14 cellular contexts compared by ENCODE assay signal in the genomic region with DNA sequence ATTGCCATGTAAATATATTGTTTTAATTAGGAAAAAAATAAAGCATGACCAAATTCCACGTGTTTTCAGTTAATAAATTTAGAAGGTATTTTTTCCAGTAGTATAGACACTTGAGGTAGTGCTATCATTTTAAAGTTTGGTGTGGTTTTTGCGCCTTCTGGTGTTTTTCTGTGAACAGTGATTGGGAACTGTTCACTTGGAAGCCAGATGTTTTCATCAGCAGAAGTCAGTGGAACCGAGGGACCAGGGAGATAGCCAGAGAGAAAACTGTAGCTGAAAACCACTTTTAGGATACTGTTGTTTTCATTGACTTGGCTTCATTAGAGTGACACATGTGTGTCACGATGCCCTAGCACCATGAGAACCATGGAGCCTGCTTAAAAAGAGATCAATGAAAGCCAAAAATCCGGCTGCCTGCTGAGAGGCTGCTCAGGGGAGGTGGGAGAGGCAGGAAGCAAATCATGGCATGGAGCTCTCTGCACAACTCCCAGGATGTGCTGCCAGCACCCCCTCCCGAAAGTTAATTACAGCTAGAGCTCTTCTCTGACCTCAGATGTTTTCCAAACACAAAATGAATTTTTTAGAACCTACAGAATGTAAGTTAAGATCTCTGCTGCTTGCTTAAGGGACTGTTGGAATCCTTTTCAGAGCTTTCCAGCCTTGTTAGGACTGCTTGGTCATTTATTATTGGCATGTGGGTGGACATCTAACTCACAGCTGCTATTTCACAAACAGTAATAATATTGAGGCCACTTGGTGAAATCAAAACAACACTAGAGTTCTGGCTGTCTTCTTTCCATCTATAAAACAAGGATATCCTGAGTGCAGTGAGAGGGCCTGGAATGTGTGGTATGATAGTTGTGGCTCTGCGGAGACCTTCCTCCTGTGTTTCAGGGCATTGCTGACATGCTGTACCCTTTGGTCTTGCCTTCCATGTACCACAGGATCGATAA.
DNase-seq lines count a peak whose midpoint lies in the region; ATAC-seq, FAIRE-seq and TF ChIP-seq lines count a peak whose summit lies in the region.
"Had no signal": no experiment of that assay in that cellular context is flagged by ENCODE, and none has a peak within 500 bp of the region (broad histone marks: within the 10 kb centered on the region; RNA-seq: fewer than 3 reads in every experiment).

No MANE protein-coding gene starts in this region.

- no peak overlapping the region for H2AFZ ChIP-seq in fibroblast of lung (ENCODE audit: low read length)
- no peak overlapping the region for H2AFZ ChIP-seq in trophoblast cell (ENCODE audit: insufficient read depth, low read length, poor library complexity)

- no peak overlapping the region for H4K8ac ChIP-seq in trophoblast cell (ENCODE audit: low read depth, low read length)

- TF ChIP-seq POLR2A in H54 (IDR thresholded peaks at IDR 0.05; ENCODE audit: low read depth, low read length), result no peak

- H3K4ac ChIP-seq in trophoblast cell (ENCODE audit: low read depth, low read length), result no peak overlapping the region

- no peaks in the 10 kb centered on the region for H3K4me1 Mint-ChIP-seq in activated T-cell treated with anti-CD3 and anti-CD28 coated beads, Interleukin-2, amount 50 U/mL, for 24 hours (ENCODE audit: low read depth)
- H3K4me1 Mint-ChIP-seq in activated T-helper 17 cell treated with anti-CD3 and anti-CD28 coated beads, Interleukin-2, amount 50 U/mL, for 72 hours, result no peaks in the 10 kb centered on the region

- ATAC-seq in GM21390 (IDR thresholded peaks at IDR 0.05; ENCODE audit: unreplicated experiment), result no peak
- ATAC-seq in activated T-helper 17 cell treated with anti-CD3 and anti-CD28 coated beads, Interleukin-2, amount 50 U/mL, for 72 hours (replicated peaks), result no peak

- H3K27ac ChIP-seq in fibroblast of lung (ENCODE audit: insufficient read depth, low read length), result no peak overlapping the region
- peak overlapping the region; percentile 65 for H3K27ac ChIP-seq in trophoblast cell (ENCODE audit: low read depth, low read length)

- no peaks in the 10 kb centered on the region for H3K36me3 ChIP-seq in MG63
- H3K36me3 ChIP-seq in fibroblast of lung (ENCODE audit: control insufficient read depth, insufficient read depth, low read length), result no peaks in the 10 kb centered on the region
- H3K36me3 ChIP-seq in trophoblast cell (ENCODE audit: control insufficient read depth in 1 of 2, insufficient read depth in 2 of 2, low read length in 2 of 2), result no peaks in the 10 kb centered on the region
- H3K36me3 ChIP-seq: adrenal gland had no signal

- no peak overlapping the region for H3K4me3 Mint-ChIP-seq in activated T-cell treated with anti-CD3 and anti-CD28 coated beads, Interleukin-2, amount 50 U/mL, for 24 hours
- no peak overlapping the region for H3K4me3 Mint-ChIP-seq in activated T-helper 17 cell treated with anti-CD3 and anti-CD28 coated beads, Interleukin-2, amount 50 U/mL, for 72 hours
- H3K4me3 Mint-ChIP-seq: memory B cell had no signal

- no peak overlapping the region for H3K18ac ChIP-seq in trophoblast cell (ENCODE audit: low read length)

- H3K27me3 ChIP-seq in MG63 (no peaks in the 10 kb centered on the region), fibroblast of lung (ENCODE audit: control insufficient read depth, insufficient read depth, low read length) (no peaks in the 10 kb centered on the region), trophoblast cell (ENCODE audit: insufficient read depth, low read length) (no peaks in the 10 kb centered on the region)
- H3K27me3 ChIP-seq: adrenal gland, dorsolateral prefrontal cortex had no signal

- H3K4me3 ChIP-seq in MG63, result no peak overlapping the region
- H3K4me3 ChIP-seq in fibroblast of lung (replicated peaks in 1 of 4; ENCODE audit: control extremely low read depth in 1 of 4, insufficient read depth in 1 of 4, low read depth in 3 of 4, low read length in 4 of 4), result no peak overlapping the region
- no peak overlapping the region for H3K4me3 ChIP-seq in trophoblast cell (ENCODE audit: low read depth, low read length)
- H3K4me3 ChIP-seq: adrenal gland, dorsolateral prefrontal cortex had no signal

- H3K36me3 Mint-ChIP-seq in activated T-cell treated with anti-CD3 and anti-CD28 coated beads, Interleukin-2, amount 50 U/mL, for 24 hours (ENCODE audit: low read depth), result no peaks in the 10 kb centered on the region
- H3K36me3 Mint-ChIP-seq in activated T-helper 17 cell treated with anti-CD3 and anti-CD28 coated beads, Interleukin-2, amount 50 U/mL, for 72 hours (ENCODE audit: low read depth), result no peaks in the 10 kb centered on the region
- H3K36me3 Mint-ChIP-seq: memory B cell had no signal

- H3K23ac ChIP-seq in trophoblast cell (ENCODE audit: low read length), result no peak overlapping the region

- H3K4me1 ChIP-seq in fibroblast of lung (ENCODE audit: control insufficient read depth, extremely low read depth, insufficient read depth, low read length) (peaks cover 9% of the 10 kb centered on the region), trophoblast cell (ENCODE audit: control insufficient read depth in 1 of 2, insufficient read depth in 2 of 2, low read length in 2 of 2) (peaks cover 8 to 13% of the 10 kb centered on the region in 2 experiments)
- H3K4me1 ChIP-seq: adrenal gland had no signal

- H2BK5ac ChIP-seq in trophoblast cell (ENCODE audit: low read depth, low read length, poor library complexity), result no peak overlapping the region

- H3K79me1 ChIP-seq in trophoblast cell (ENCODE audit: low read length), result peaks cover 3% of the 10 kb centered on the region

- H3K9ac ChIP-seq in fibroblast of lung (ENCODE audit: insufficient read depth, low read length) (no peak overlapping the region), trophoblast cell (ENCODE audit: low read length) (no peak overlapping the region)

- no CpG with 5 or more reads among the region's 8 CpGs for WGBS in trophoblast cell (ENCODE audit: extremely low coverage, insufficient coverage, insufficient read length)

- H2AK5ac ChIP-seq in trophoblast cell (ENCODE audit: low read length), result no peak overlapping the region

- peaks cover 2% of the 10 kb centered on the region for H3K27me3 Mint-ChIP-seq in activated T-cell treated with anti-CD3 and anti-CD28 coated beads, Interleukin-2, amount 50 U/mL, for 24 hours
- H3K27me3 Mint-ChIP-seq in activated T-helper 17 cell treated with anti-CD3 and anti-CD28 coated beads, Interleukin-2, amount 50 U/mL, for 72 hours, result peaks cover 4% of the 10 kb centered on the region

- H3K4me2 ChIP-seq in fibroblast of lung (ENCODE audit: extremely low read depth, insufficient read depth, low read length) (peak overlapping the region; percentile 20), trophoblast cell (ENCODE audit: low read length) (no peak overlapping the region)

- peak; percentile 25 for DNase-seq in Daoy (ENCODE audit: low read depth)
- peak; percentile 42 for DNase-seq in MG63
- DNase-seq in fibroblast of lung (ENCODE audit: low read depth in 2 of 2), result peak; percentile 38 to 81
- no peak for DNase-seq in trophoblast cell
- no peak for DNase-seq in H54 (ENCODE audit: insufficient read length, low spot score)
- no peak for DNase-seq in activated T-cell treated with anti-CD3 and anti-CD28 coated beads, Interleukin-2, amount 50 U/mL, for 24 hours
- DNase-seq: NCI-H1092, NCI-H748 treated with DMSO at 0.1 percent for 48 hours, SHP77 treated with DMSO at 0.1 percent for 48 hours had no signal

- peak overlapping the region; percentile 11 for H3K14ac ChIP-seq in trophoblast cell (ENCODE audit: low read length)

- FAIRE-seq in H54 (lab: Jason Lieb, UNC), result no peak

- H2BK12ac ChIP-seq in trophoblast cell (ENCODE audit: low read length), result peak overlapping the region; percentile 14

- no peak overlapping the region for H3K27ac Mint-ChIP-seq in activated T-cell treated with anti-CD3 and anti-CD28 coated beads, Interleukin-2, amount 50 U/mL, for 24 hours
- no peak overlapping the region for H3K27ac Mint-ChIP-seq in activated T-helper 17 cell treated with anti-CD3 and anti-CD28 coated beads, Interleukin-2, amount 50 U/mL, for 72 hours
- H3K27ac Mint-ChIP-seq: memory B cell had no signal

- H4K91ac ChIP-seq in trophoblast cell (ENCODE audit: low read depth, low read length), result peak overlapping the region; percentile 33

- peak overlapping the region; percentile 10 for H2BK120ac ChIP-seq in trophoblast cell (ENCODE audit: insufficient read depth, low read length, poor library complexity)

- H3K79me2 ChIP-seq in fibroblast of lung (ENCODE audit: control insufficient read depth, insufficient read depth, low read length) (no peaks in the 10 kb centered on the region), trophoblast cell (ENCODE audit: control insufficient read depth, insufficient read depth, low read length, poor library complexity) (no peaks in the 10 kb centered on the region)

- H4K12ac ChIP-seq in trophoblast cell (ENCODE audit: low read depth, low read length), result no peak overlapping the region

- no peaks in the 10 kb centered on the region for H4K20me1 ChIP-seq in fibroblast of lung (ENCODE audit: control insufficient read depth, extremely low read depth, insufficient read depth, low read length)

- H3K9me3 ChIP-seq in MG63, result no peaks in the 10 kb centered on the region
- H3K9me3 ChIP-seq in fibroblast of lung (ENCODE audit: control insufficient read depth, insufficient read depth, low read depth, low read length), result no peaks in the 10 kb centered on the region
- no peaks in the 10 kb centered on the region for H3K9me3 ChIP-seq in trophoblast cell (ENCODE audit: insufficient read depth, low read depth, low read length)
- H3K9me3 ChIP-seq: adrenal gland had no signal

- TF ChIP-seq CTCF in fibroblast of lung (conservative IDR thresholded peaks at IDR 0.05 in 1 of 2, IDR thresholded peaks at IDR 0.05 in 1 of 2; ENCODE audit: low read depth in 1 of 2, low read length in 2 of 2), result no peak

- peaks cover 4% of the 10 kb centered on the region for H3K9me3 Mint-ChIP-seq in activated T-cell treated with anti-CD3 and anti-CD28 coated beads, Interleukin-2, amount 50 U/mL, for 24 hours
- peaks cover 5% of the 10 kb centered on the region for H3K9me3 Mint-ChIP-seq in activated T-helper 17 cell treated with anti-CD3 and anti-CD28 coated beads, Interleukin-2, amount 50 U/mL, for 72 hours

Comparison
In these comparisons a context has a peak if more than half of its experiments do, and no peak if none do; other contexts are left out.
1. DNase-seq: peak in Daoy (single experiment), MG63 (single experiment) and fibroblast of lung (2 of 2); none in trophoblast cell (0 of 2), H54 (single experiment) and activated T-cell treated with anti-CD3 and anti-CD28 coated beads, Interleukin-2, amount 50 U/mL, for 24 hours (single experiment).